In genomic region chr19:53467138-53467502, GRCh38 we compare ENCODE assay signal across 8 cellular contexts. TPM values are rescaled to one million over a fixed set of nuclear protein-coding genes. Genes with fewer than 3 reads are reported as not detected.
A peak's percentile ranks its signal among the peaks of the same experiment; 100 is the strongest.
DNase-seq lines count a peak whose midpoint lies in the region; ATAC-seq and TF ChIP-seq lines count a peak whose summit lies in the region.

No MANE protein-coding gene starts in this region.

- H3K4me1 Mint-ChIP-seq in neural crest cell: peaks cover 30% of the 10 kb centered on the region

- POLR2A ChIA-PET in A673 (lab: Charles Lee; ENCODE audit: low non-redundant PET) (no interaction called here), OCI-LY7 (lab: Charles Lee) (no interaction called here)

- no peak overlapping the region for H3K27ac Mint-ChIP-seq in neural crest cell (ENCODE audit: unreplicated experiment)

- no peaks in the 10 kb centered on the region for H3K36me3 ChIP-seq in A673 (ENCODE audit: insufficient read depth, low read length, poor library complexity, severe bottlenecking)
- H3K36me3 ChIP-seq in OCI-LY7 (ENCODE audit: insufficient read depth, low read length): peaks cover 9% of the 10 kb centered on the region

- no peaks in the 10 kb centered on the region for H3K79me2 ChIP-seq in OCI-LY7 (ENCODE audit: insufficient read depth, low read depth, low read length)

- H3K27me3 Mint-ChIP-seq in neural crest cell (ENCODE audit: low read depth): peaks cover 16% of the 10 kb centered on the region

- BruUV-seq in A673 (replicated peaks; lab: Mats Ljungman, UMichigan): no TSS peak
- no TSS peak for BruUV-seq in OCI-LY7 (replicated peaks; lab: Mats Ljungman, UMichigan)

- H3K9me3 Mint-ChIP-seq in neural crest cell: peaks cover 10% of the 10 kb centered on the region

- peak overlapping the region; percentile 92 for H2AFZ ChIP-seq in OCI-LY7 (ENCODE audit: low read length)

- H3K27me3 ChIP-seq in A673 (replicated peaks; ENCODE audit: insufficient read depth, low read depth, low read length, poor library complexity): no peaks in the 10 kb centered on the region

- H3K4me1 ChIP-seq in A673 (ENCODE audit: insufficient read depth, low read length, poor library complexity, severe bottlenecking): no peaks in the 10 kb centered on the region
- H3K4me1 ChIP-seq in OCI-LY7 (ENCODE audit: insufficient read depth, low read length, poor library complexity, severe bottlenecking): no peaks in the 10 kb centered on the region

- H3K27ac ChIP-seq in A673 (ENCODE audit: low read depth, low read length, poor library complexity, severe bottlenecking) (no peak overlapping the region), OCI-LY7 (ENCODE audit: low read depth, low read length, poor library complexity, severe bottlenecking) (no peak overlapping the region)

- no peaks in the 10 kb centered on the region for H3K9me2 ChIP-seq in OCI-LY7 (ENCODE audit: insufficient read depth, low read length)

- ATAC-seq in GM19438 (IDR thresholded peaks at IDR 0.05; ENCODE audit: low read depth, unreplicated experiment) (peak; percentile 27), HG02623 (IDR thresholded peaks at IDR 0.05; ENCODE audit: unreplicated experiment) (no peak), HG02588 (IDR thresholded peaks at IDR 0.05; ENCODE audit: unreplicated experiment) (no peak)

- H3K4me2 ChIP-seq in OCI-LY7 (ENCODE audit: low read length): peak overlapping the region; percentile 59

- DNase-seq in A673 (ENCODE audit: low spot score) (no peak), OCI-LY7 (ENCODE audit: low spot score) (no peak), epithelial cell of proximal tubule (ENCODE audit: low read depth) (no peak), neural crest cell (ENCODE audit: low read depth, low spot score) (no peak), NOMO-1 treated with dmso at 0.1 percent for 144 hours (lab: John Stamatoyannopoulos, UW; ENCODE audit: unreplicated experiment) (no peak)

- peak overlapping the region; percentile 98 for H3K4me3 Mint-ChIP-seq in neural crest cell

- CTCF ChIA-PET in A673 (lab: Charles Lee) (no interaction called here), OCI-LY7 (lab: Charles Lee; ENCODE audit: unreplicated experiment) (no interaction called here)

- peaks cover 14% of the 10 kb centered on the region for H3K36me3 Mint-ChIP-seq in neural crest cell (ENCODE audit: low read depth)

- no peak for TF ChIP-seq CTCF in A673 (conservative IDR thresholded peaks at IDR 0.05; ENCODE audit: low read depth, low read length)
- no peak for TF ChIP-seq CTCF in OCI-LY7 (conservative IDR thresholded peaks at IDR 0.05; ENCODE audit: low read length)
- TF ChIP-seq CTCF in epithelial cell of proximal tubule (conservative IDR thresholded peaks at IDR 0.05; ENCODE audit: low read depth, low read length): no peak
- TF ChIP-seq CTCF in neural crest cell (conservative IDR thresholded peaks at IDR 0.05): no peak

- no peaks in the 10 kb centered on the region for H4K20me1 ChIP-seq in OCI-LY7 (ENCODE audit: insufficient read depth, low read length)

- H3K4me3 ChIP-seq in A673 (ENCODE audit: low read depth, low read length, poor library complexity, severe bottlenecking) (peak overlapping the region; percentile 81), OCI-LY7 (ENCODE audit: low read depth, low read length, poor library complexity, severe bottlenecking) (peak overlapping the region; percentile 72), epithelial cell of proximal tubule (ENCODE audit: low read depth, low read length) (peak overlapping the region; percentile 79)

- H3K9me3 ChIP-seq in A673 (ENCODE audit: low read depth, low read length, poor library complexity, severe bottlenecking): peaks cover under 1% of the 10 kb centered on the region
- no peaks in the 10 kb centered on the region for H3K9me3 ChIP-seq in OCI-LY7 (ENCODE audit: low read length)

- intact Hi-C loops in A673 (cut with micrococcal nuclease; ENCODE audit: unreplicated experiment) (no loop called here), OCI-LY7 (cut with micrococcal nuclease; ENCODE audit: unreplicated experiment) (no loop called here)

RNA-seq across cellular contexts. Expression of gene ZNF813, which starts 0.4 kb away (rescaled TPM):
- 5.6 and 8.0 TPM in 2 replicates for total RNA-seq in A673 (2021)
- total RNA-seq in OCI-LY7 (2014; rRNA removed; shearing (Covaris generic)): 5.9 TPM in 2 replicates
- total RNA-seq in OCI-LY7 (2022): 6.6 and 6.7 TPM in 2 replicates
- total RNA-seq in epithelial cell of proximal tubule: 2.6 and 4.6 TPM in 2 replicates
- total RNA-seq in neural crest cell: 8.2 and 8.6 TPM in 2 replicates

RNA-seq across cellular contexts. Expression of gene ZNF761, which starts 35.3 kb away (rescaled TPM):
- total RNA-seq in A673 (2021) (12.0 and 13.1 TPM in 2 replicates), OCI-LY7 (2022) (16.0 and 17.5 TPM in 2 replicates), epithelial cell of proximal tubule (4.4 and 6.1 TPM in 2 replicates), neural crest cell (10.0 and 10.5 TPM in 2 replicates)
- 11.0 and 14.0 TPM in 2 replicates for total RNA-seq in OCI-LY7 (2014; rRNA removed; shearing (Covaris generic))
